Comparison of ENCODE assay signal across 33 cellular contexts in the genomic region with DNA sequence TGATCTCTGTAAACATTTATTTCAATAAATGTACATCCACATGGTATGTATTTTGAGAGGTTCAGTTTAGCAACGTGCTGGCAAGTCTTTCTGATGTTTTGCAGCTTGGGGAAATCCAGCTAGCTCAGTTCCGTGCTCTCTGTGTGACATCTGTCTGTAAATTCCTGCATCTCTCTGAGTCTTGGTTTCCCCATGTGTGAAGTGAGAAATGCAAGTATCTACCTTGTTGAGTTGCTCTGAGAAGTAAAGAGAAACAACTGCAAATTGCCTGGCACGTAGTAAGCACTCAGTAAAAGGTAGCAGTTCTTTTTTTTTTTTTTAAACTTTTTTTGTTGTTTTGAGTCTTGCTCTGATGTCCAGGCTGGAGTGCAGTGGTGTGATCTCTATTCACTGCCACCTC. TPM values are rescaled to one million over a fixed set of nuclear protein-coding genes. Genes with fewer than 3 reads are reported as not detected.
A peak's percentile ranks its signal among the peaks of the same experiment; 100 is the strongest.
DNase-seq lines count a peak whose midpoint lies in the region; ATAC-seq, FAIRE-seq and TF ChIP-seq lines count a peak whose summit lies in the region.
"Had no signal": no experiment of that assay in that cellular context is flagged by ENCODE, and none has a peak within 500 bp of the region (broad histone marks: within the 10 kb centered on the region; RNA-seq: fewer than 3 reads in every experiment).

No MANE protein-coding gene starts in this region.

- peaks cover 33% of the 10 kb centered on the region for H3K4me1 Mint-ChIP-seq in stimulated activated naive CD8-positive, alpha-beta T cell treated with anti-CD3 and anti-CD28 coated beads, Interleukin-15, Interleukin-2, amounts not matched to agents 100 ng/mL and 50 ng/mL, for 24 hours (ENCODE audit: low read depth)
- peaks cover 6% of the 10 kb centered on the region; the same call in 1 of the 2 replicates for H3K4me1 Mint-ChIP-seq in WTC11
- H3K4me1 Mint-ChIP-seq: activated CD8-positive, alpha-beta memory T cell treated with anti-CD3 and anti-CD28 coated beads, Interleukin-2, amount 10 ng/mL, durations not matched to agents 7 days and 5 days; CD4-positive, CD25-positive, alpha-beta regulatory T cell; endodermal cell; natural killer cell had no signal

- H4K20me1 ChIP-seq in OCI-LY3 (ENCODE audit: insufficient read depth, low read length) = no peaks in the 10 kb centered on the region

- peak overlapping the region; percentile 4; the same call in 1 of the 2 replicates for H3K4me3 ChIP-seq in OCI-LY3 (ENCODE audit: low read length)
- H3K4me3 ChIP-seq: cardiac muscle cell, GM23338, heart right ventricle, lower lobe of right lung, stomach, thyroid gland had no signal

- H3K4me1 ChIP-seq in OCI-LY3 (ENCODE audit: low read length) = peaks cover 44% of the 10 kb centered on the region
- H3K4me1 ChIP-seq: heart right ventricle, lower lobe of right lung, thyroid gland had no signal

- H2AFZ ChIP-seq in OCI-LY3 (ENCODE audit: low read depth, low read length) = peak overlapping the region; percentile 85
- H2AFZ ChIP-seq: GM23338 had no signal

- 0 out of 2 replicates have a peak, but pooled peaks have one; percentile 10 for TF ChIP-seq CTCF in OCI-LY3 (IDR thresholded peaks at IDR 0.05; ENCODE audit: low read depth, low read length)
- TF ChIP-seq CTCF in WTC11 (IDR thresholded peaks at IDR 0.05) = no peak
- TF ChIP-seq CTCF in D721Med (IDR thresholded peaks at IDR 0.05; ENCODE audit: insufficient read depth, missing control alignments) = no peak

- H3K36me3 ChIP-seq in OCI-LY3 (replicated peaks; ENCODE audit: low read depth, low read length) = no peaks in the 10 kb centered on the region
- H3K36me3 ChIP-seq: cardiac muscle cell, heart right ventricle, lower lobe of right lung, stomach, thyroid gland had no signal

- DNase-seq in stimulated activated naive CD8-positive, alpha-beta T cell treated with anti-CD3 and anti-CD28 coated beads, Interleukin-15, Interleukin-2, amounts not matched to agents 100 U/mL and 50 U/mL, for 24 hours = no peak
- DNase-seq in DMS153 (lab: John Stamatoyannopoulos, UW) = no peak
- DNase-seq in WTC11 (ENCODE audit: low spot score) = no peak
- DNase-seq in D721Med (ENCODE audit: insufficient read length, low spot score) = no peak
- DNase-seq in activated naive CD4-positive, alpha-beta T cell treated with Interleukin-2 at 50 U/mL for 16 hours = no peak
- DNase-seq: activated B cell treated with CpG ODN at 0.5 μM for 24 hours; activated CD4-positive, alpha-beta T cell treated with anti-CD3 and anti-CD28 coated beads, Interleukin-2, amount 50 U/mL, for 1 hour; activated CD8-positive, alpha-beta memory T cell treated with anti-CD3 and anti-CD28 coated beads, Interleukin-2, amount 10 ng/mL, durations not matched to agents 7 days and 5 days; activated naive CD4-positive, alpha-beta T cell treated with anti-CD3 and anti-CD28 coated beads, Interleukin-2, amount 50 U/mL, for 16 hours; activated T-cell treated with anti-CD3 and anti-CD28 coated beads, Interleukin-2, amount 50 U/mL, for 72 hours; CD4-positive, CD25-positive, alpha-beta regulatory T cell; cortex of kidney; endodermal cell; foreskin melanocyte; heart right ventricle; kidney glomerular epithelial cell; lower lobe of right lung; natural killer cell; NCI-H1105; NCI-H1930; NCI-H524 treated with DMSO at 0.1 percent for 48 hours; stomach; SW 1271; T1000; thyroid gland had no signal

- H3K27me3 Mint-ChIP-seq in stimulated activated naive CD8-positive, alpha-beta T cell treated with anti-CD3 and anti-CD28 coated beads, Interleukin-15, Interleukin-2, amounts not matched to agents 100 ng/mL and 50 ng/mL, for 24 hours = no peaks in the 10 kb centered on the region
- H3K27me3 Mint-ChIP-seq in WTC11 (ENCODE audit: low read depth) = no peaks in the 10 kb centered on the region; the same call in 1 of the 2 replicates

- no peak for ATAC-seq in stimulated activated naive CD8-positive, alpha-beta T cell treated with anti-CD3 and anti-CD28 coated beads, Interleukin-15, Interleukin-2, amounts not matched to agents 100 U/mL and 50 U/mL, for 24 hours
- ATAC-seq in GM21717 (IDR thresholded peaks at IDR 0.05; ENCODE audit: unreplicated experiment) = peak; percentile 61
- ATAC-seq in WTC11 = no peak
- ATAC-seq: activated CD8-positive, alpha-beta memory T cell treated with anti-CD3 and anti-CD28 coated beads, Interleukin-2, amount 10 ng/mL, durations not matched to agents 7 days and 5 days; esophagus mucosa; GM23338; heart right ventricle; lower lobe of right lung; natural killer cell had no signal

- H3K27ac ChIP-seq in OCI-LY3 (ENCODE audit: low read length) = peak overlapping the region; percentile 94
- H3K27ac ChIP-seq: cardiac muscle cell, heart right ventricle, lower lobe of right lung, stomach, thyroid gland had no signal

- POLR2A ChIA-PET in WTC11 (lab: Charles Lee) = no interaction called here

- peak overlapping the region; percentile 68 for H3K9ac ChIP-seq in OCI-LY3 (ENCODE audit: low read length)

- no peak overlapping the region for H3K4me3 Mint-ChIP-seq in stimulated activated naive CD8-positive, alpha-beta T cell treated with anti-CD3 and anti-CD28 coated beads, Interleukin-15, Interleukin-2, amounts not matched to agents 100 ng/mL and 50 ng/mL, for 24 hours
- no peak overlapping the region for H3K4me3 Mint-ChIP-seq in WTC11
- H3K4me3 Mint-ChIP-seq: activated B cell treated with CpG ODN at 0.5 μM for 24 hours; activated CD8-positive, alpha-beta memory T cell treated with anti-CD3 and anti-CD28 coated beads, Interleukin-2, amount 10 ng/mL, durations not matched to agents 7 days and 5 days; activated T-cell treated with anti-CD3 and anti-CD28 coated beads, Interleukin-2, amount 50 U/mL, for 72 hours; CD4-positive, CD25-positive, alpha-beta regulatory T cell; endodermal cell; GM23338; natural killer cell had no signal

- H3K27me3 ChIP-seq in OCI-LY3 (ENCODE audit: low read depth, low read length) = no peaks in the 10 kb centered on the region
- H3K27me3 ChIP-seq: cardiac muscle cell, heart right ventricle, stomach, thyroid gland had no signal

- no peaks in the 10 kb centered on the region for H3K79me2 ChIP-seq in OCI-LY3 (ENCODE audit: low read length)

- H3K4me2 ChIP-seq in OCI-LY3 (ENCODE audit: low read length) = peak overlapping the region; percentile 49
- H3K4me2 ChIP-seq: GM23338 had no signal

- H3K27ac Mint-ChIP-seq in stimulated activated naive CD8-positive, alpha-beta T cell treated with anti-CD3 and anti-CD28 coated beads, Interleukin-15, Interleukin-2, amounts not matched to agents 100 ng/mL and 50 ng/mL, for 24 hours = peak overlapping the region; percentile 83
- no peak overlapping the region; the same call in 1 of the 2 replicates for H3K27ac Mint-ChIP-seq in WTC11
- H3K27ac Mint-ChIP-seq: activated B cell treated with CpG ODN at 0.5 μM for 24 hours; activated CD8-positive, alpha-beta memory T cell treated with anti-CD3 and anti-CD28 coated beads, Interleukin-2, amount 10 ng/mL, durations not matched to agents 7 days and 5 days; activated T-cell treated with anti-CD3 and anti-CD28 coated beads, Interleukin-2, amount 50 U/mL, for 72 hours; CD4-positive, CD25-positive, alpha-beta regulatory T cell; endodermal cell; GM23338; natural killer cell had no signal

- CTCF ChIA-PET in WTC11 (lab: Charles Lee) = interaction anchor here (0.8 to 1.8 kb wide), 5 partner anchors 9 to 65 kb away, joined by 4 to 7 read pairs (median 5); a partner anchor contains a TSS

- no peaks in the 10 kb centered on the region for H3K9me3 ChIP-seq in OCI-LY3 (ENCODE audit: insufficient read depth, low read length)
- H3K9me3 ChIP-seq: heart right ventricle, lower lobe of right lung, stomach, thyroid gland had no signal

- no peak for FAIRE-seq in D721Med (lab: Jason Lieb, UNC)
- FAIRE-seq: A204.1 had no signal

- no peaks in the 10 kb centered on the region for H3K9me3 Mint-ChIP-seq in stimulated activated naive CD8-positive, alpha-beta T cell treated with anti-CD3 and anti-CD28 coated beads, Interleukin-15, Interleukin-2, amounts not matched to agents 100 ng/mL and 50 ng/mL, for 24 hours
- peaks cover 9% of the 10 kb centered on the region for H3K9me3 Mint-ChIP-seq in WTC11
- H3K9me3 Mint-ChIP-seq: activated B cell treated with CpG ODN at 0.5 μM for 24 hours; activated T-cell treated with anti-CD3 and anti-CD28 coated beads, Interleukin-2, amount 50 U/mL, for 72 hours; natural killer cell had no signal

- no peaks in the 10 kb centered on the region for H3K36me3 Mint-ChIP-seq in stimulated activated naive CD8-positive, alpha-beta T cell treated with anti-CD3 and anti-CD28 coated beads, Interleukin-15, Interleukin-2, amounts not matched to agents 100 ng/mL and 50 ng/mL, for 24 hours (ENCODE audit: low read depth)
- H3K36me3 Mint-ChIP-seq in WTC11 = no peaks in the 10 kb centered on the region; the same call in 1 of the 2 replicates
- H3K36me3 Mint-ChIP-seq: activated CD8-positive, alpha-beta memory T cell treated with anti-CD3 and anti-CD28 coated beads, Interleukin-2, amount 10 ng/mL, durations not matched to agents 7 days and 5 days; CD4-positive, CD25-positive, alpha-beta regulatory T cell; natural killer cell had no signal

TF ChIP-seq in WTC11, 78 proteins besides CTCF, POLR2A, EP300 and RAD21:
- TF ChIP-seq, protein P1, sequence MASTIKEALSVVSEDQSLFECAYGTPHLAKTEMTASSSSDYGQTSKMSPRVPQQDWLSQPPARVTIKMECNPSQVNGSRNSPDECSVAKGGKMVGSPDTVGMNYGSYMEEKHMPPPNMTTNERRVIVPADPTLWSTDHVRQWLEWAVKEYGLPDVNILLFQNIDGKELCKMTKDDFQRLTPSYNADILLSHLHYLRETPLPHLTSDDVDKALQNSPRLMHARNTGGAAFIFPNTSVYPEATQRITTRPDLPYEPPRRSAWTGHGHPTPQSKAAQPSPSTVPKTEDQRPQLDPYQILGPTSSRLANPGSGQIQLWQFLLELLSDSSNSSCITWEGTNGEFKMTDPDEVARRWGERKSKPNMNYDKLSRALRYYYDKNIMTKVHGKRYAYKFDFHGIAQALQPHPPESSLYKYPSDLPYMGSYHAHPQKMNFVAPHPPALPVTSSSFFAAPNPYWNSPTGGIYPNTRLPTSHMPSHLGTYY (CRISPR knock-in tag; IDR thresholded peaks at IDR 0.05) = no peak
- no peak for TF ChIP-seq ETV6 (CRISPR knock-in tag; IDR thresholded peaks at IDR 0.05)

RNA-seq across cellular contexts. Expression of a gene that starts 30.2 kb away (rescaled TPM):
- 487 to 511 TPM (median 503 TPM) in 3 replicates for total RNA-seq in WTC11 (2021)

RNA-seq across cellular contexts. Expression of a gene that starts 31.3 kb away (rescaled TPM):
- total RNA-seq in WTC11 (2021) = 66.5 to 70.3 TPM (median 67.1 TPM) in 3 replicates
- total RNA-seq: CD4-positive, CD25-positive, alpha-beta regulatory T cell; mononuclear cell had no signal
